1 cellular context compared by ENCODE assay signal in the genomic region with DNA sequence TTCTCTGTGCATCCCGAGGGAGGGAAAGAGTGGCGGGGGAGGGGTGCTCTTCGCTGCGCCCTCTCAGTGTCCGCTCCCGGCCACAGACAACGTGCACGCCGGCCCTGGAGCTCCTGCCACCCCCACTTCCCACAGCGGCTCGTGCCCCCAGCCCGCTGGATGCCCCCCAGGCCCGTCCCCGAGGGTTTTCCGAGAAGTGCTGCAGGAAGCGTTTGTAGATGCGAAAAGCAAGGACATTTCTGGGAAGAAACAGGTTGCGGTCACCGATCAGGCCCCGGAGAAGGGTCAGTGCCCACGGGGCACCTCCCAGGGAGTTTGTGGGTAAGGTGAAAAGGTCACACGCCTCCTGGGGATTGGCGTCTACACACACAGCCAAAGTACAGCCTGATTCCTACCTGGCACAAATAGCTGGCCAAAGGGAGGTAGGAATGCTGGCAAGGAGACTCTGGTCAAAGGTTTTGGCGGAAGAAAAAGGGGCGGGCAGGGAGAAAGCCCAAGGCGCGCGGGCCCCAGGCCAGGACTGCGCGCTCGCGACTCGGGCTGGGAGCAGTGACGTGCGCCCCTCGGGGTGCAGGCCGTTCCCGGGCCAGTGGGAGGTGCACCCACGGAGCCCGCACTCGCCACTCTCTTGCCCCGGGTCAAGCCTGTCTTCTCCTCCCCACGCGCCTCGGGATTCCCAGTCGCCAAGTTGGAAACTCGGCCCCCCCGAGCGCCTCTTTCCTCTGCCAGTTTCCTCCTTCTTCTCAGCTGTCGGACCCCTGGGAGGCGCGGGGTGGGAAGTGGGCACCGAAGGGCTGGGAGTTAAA.
TF ChIP-seq lines count a peak whose summit lies in the region.

No MANE protein-coding gene starts in this region.

TF ChIP-seq in HEK293, 187 proteins besides CTCF, POLR2A, EP300 and RAD21 (continued from another document and continues in another):
- TF ChIP-seq, protein P1, sequence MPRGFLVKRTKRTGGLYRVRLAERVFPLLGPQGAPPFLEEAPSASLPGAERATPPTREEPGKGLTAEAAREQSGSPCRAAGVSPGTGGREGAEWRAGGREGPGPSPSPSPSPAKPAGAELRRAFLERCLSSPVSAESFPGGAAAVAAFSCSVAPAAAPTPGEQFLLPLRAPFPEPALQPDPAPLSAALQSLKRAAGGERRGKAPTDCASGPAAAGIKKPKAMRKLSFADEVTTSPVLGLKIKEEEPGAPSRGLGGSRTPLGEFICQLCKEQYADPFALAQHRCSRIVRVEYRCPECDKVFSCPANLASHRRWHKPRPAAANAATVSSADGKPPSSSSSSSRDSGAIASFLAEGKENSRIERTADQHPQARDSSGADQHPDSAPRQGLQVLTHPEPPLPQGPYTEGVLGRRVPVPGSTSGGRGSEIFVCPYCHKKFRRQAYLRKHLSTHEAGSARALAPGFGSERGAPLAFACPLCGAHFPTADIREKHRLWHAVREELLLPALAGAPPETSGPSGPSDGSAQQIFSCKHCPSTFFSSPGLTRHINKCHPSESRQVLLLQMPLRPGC (tag by site-specific recombination; IDR thresholded peaks at IDR 0.05), result no peak
- TF ChIP-seq, protein P2, sequence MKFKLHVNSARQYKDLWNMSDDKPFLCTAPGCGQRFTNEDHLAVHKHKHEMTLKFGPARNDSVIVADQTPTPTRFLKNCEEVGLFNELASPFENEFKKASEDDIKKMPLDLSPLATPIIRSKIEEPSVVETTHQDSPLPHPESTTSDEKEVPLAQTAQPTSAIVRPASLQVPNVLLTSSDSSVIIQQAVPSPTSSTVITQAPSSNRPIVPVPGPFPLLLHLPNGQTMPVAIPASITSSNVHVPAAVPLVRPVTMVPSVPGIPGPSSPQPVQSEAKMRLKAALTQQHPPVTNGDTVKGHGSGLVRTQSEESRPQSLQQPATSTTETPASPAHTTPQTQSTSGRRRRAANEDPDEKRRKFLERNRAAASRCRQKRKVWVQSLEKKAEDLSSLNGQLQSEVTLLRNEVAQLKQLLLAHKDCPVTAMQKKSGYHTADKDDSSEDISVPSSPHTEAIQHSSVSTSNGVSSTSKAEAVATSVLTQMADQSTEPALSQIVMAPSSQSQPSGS (tag by site-specific recombination; IDR thresholded peaks at IDR 0.05; ENCODE audit: low read depth), result no peak
- TF ChIP-seq FEZF1 (tag by site-specific recombination; IDR thresholded peaks at IDR 0.05) (no peak), ZNF19 (tag by site-specific recombination; IDR thresholded peaks at IDR 0.05; ENCODE audit: low read depth) (no peak), TRIM28 (IDR thresholded peaks at IDR 0.05; ENCODE audit: borderline replicate concordance, low read length) (no peak), MYNN (tag by site-specific recombination; IDR thresholded peaks at IDR 0.05; ENCODE audit: borderline replicate concordance) (no peak), EGR2 (tag by site-specific recombination; IDR thresholded peaks at IDR 0.05; ENCODE audit: low read depth) (peak; percentile 72), ZNF521 (tag by site-specific recombination; IDR thresholded peaks at IDR 0.05) (no peak), ZNF626 (tag by site-specific recombination; IDR thresholded peaks at IDR 0.05) (no peak), ZNF768 (tag by site-specific recombination; IDR thresholded peaks at IDR 0.05) (no peak), ZNF366 (tag by site-specific recombination; conservative IDR thresholded peaks at IDR 0.05) (peak; percentile 63; the same call in 1 of the 2 replicates), ZNF404 (tag by site-specific recombination; IDR thresholded peaks at IDR 0.05) (no peak), ZNF175 (tag by site-specific recombination; IDR thresholded peaks at IDR 0.05) (no peak), ZNF248 (tag by site-specific recombination; IDR thresholded peaks at IDR 0.05) (no peak), ZFHX2 (tag by site-specific recombination; conservative IDR thresholded peaks at IDR 0.05) (peak; percentile 85), ZNF239 (tag by site-specific recombination; IDR thresholded peaks at IDR 0.05) (0 out of 2 replicates have a peak, but pooled peaks have one; percentile 7), BCL11A (tag by site-specific recombination; IDR thresholded peaks at IDR 0.05; ENCODE audit: low read depth) (peak; percentile 78; the same call in 1 of the 2 replicates), ZNF121 (tag by site-specific recombination; IDR thresholded peaks at IDR 0.05) (no peak), ZNF791 (tag by site-specific recombination; IDR thresholded peaks at IDR 0.05) (no peak), ZNF658 (tag by site-specific recombination; IDR thresholded peaks at IDR 0.05) (no peak), HOXC10 (CRISPR knock-in tag; IDR thresholded peaks at IDR 0.05) (no peak), ZNF416 (tag by site-specific recombination; IDR thresholded peaks at IDR 0.05) (no peak), ZNF664 (tag by site-specific recombination; IDR thresholded peaks at IDR 0.05) (no peak), SCRT2 (tag by site-specific recombination; IDR thresholded peaks at IDR 0.05) (no peak), ZNF624 (tag by site-specific recombination; IDR thresholded peaks at IDR 0.05) (no peak), GLIS1 (tag by site-specific recombination; IDR thresholded peaks at IDR 0.05) (peak; percentile 61), ZFP69B (tag by site-specific recombination; IDR thresholded peaks at IDR 0.05) (no peak), ZNF747 (tag by site-specific recombination; IDR thresholded peaks at IDR 0.05) (no peak), HOXD13 (CRISPR knock-in tag; IDR thresholded peaks at IDR 0.05; ENCODE audit: borderline replicate concordance) (no peak), ZNF560 (tag by site-specific recombination; IDR thresholded peaks at IDR 0.05; ENCODE audit: borderline replicate concordance) (no peak), ZNF548 (tag by site-specific recombination; IDR thresholded peaks at IDR 0.05) (no peak), ZNF266 (tag by site-specific recombination; IDR thresholded peaks at IDR 0.05; ENCODE audit: low read depth) (no peak), ZNF37A (tag by site-specific recombination; IDR thresholded peaks at IDR 0.05) (no peak), ZSCAN30 (tag by site-specific recombination; IDR thresholded peaks at IDR 0.05) (peak; percentile 36), PRDM1 (tag by site-specific recombination; IDR thresholded peaks at IDR 0.05) (no peak)
- TF ChIP-seq, protein P3, sequence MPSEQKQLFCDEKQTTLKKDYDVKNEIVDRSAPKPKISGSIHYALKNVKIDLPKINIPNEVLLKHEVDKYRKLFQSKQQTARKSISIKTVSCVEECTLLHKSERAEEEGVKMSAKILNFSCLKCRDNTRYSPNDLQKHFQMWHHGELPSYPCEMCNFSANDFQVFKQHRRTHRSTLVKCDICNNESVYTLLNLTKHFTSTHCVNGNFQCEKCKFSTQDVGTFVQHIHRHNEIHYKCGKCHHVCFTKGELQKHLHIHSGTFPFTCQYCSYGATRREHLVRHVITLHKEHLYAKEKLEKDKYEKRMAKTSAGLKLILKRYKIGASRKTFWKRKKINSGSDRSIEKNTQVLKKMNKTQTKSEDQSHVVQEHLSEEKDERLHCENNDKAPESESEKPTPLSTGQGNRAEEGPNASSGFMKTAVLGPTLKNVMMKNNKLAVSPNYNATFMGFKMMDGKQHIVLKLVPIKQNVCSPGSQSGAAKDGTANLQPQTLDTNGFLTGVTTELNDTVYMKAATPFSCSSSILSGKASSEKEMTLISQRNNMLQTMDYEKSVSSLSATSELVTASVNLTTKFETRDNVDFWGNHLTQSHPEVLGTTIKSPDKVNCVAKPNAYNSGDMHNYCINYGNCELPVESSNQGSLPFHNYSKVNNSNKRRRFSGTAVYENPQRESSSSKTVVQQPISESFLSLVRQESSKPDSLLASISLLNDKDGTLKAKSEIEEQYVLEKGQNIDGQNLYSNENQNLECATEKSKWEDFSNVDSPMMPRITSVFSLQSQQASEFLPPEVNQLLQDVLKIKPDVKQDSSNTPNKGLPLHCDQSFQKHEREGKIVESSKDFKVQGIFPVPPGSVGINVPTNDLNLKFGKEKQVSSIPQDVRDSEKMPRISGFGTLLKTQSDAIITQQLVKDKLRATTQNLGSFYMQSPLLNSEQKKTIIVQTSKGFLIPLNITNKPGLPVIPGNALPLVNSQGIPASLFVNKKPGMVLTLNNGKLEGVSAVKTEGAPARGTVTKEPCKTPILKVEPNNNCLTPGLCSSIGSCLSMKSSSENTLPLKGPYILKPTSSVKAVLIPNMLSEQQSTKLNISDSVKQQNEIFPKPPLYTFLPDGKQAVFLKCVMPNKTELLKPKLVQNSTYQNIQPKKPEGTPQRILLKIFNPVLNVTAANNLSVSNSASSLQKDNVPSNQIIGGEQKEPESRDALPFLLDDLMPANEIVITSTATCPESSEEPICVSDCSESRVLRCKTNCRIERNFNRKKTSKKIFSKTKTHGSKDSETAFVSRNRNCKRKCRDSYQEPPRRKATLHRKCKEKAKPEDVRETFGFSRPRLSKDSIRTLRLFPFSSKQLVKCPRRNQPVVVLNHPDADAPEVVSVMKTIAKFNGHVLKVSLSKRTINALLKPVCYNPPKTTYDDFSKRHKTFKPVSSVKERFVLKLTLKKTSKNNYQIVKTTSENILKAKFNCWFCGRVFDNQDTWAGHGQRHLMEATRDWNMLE (tag by site-specific recombination; conservative IDR thresholded peaks at IDR 0.05; ENCODE audit: low read depth), result no peak
- TF ChIP-seq, protein P4, sequence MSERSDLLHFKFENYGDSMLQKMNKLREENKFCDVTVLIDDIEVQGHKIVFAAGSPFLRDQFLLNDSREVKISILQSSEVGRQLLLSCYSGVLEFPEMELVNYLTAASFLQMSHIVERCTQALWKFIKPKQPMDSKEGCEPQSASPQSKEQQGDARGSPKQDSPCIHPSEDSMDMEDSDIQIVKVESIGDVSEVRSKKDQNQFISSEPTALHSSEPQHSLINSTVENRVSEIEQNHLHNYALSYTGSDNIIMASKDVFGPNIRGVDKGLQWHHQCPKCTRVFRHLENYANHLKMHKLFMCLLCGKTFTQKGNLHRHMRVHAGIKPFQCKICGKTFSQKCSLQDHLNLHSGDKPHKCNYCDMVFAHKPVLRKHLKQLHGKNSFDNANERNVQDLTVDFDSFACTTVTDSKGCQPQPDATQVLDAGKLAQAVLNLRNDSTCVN (tag by site-specific recombination; optimal IDR thresholded peaks at IDR 0.05), result peak; percentile 73
- TF ChIP-seq, protein P5, sequence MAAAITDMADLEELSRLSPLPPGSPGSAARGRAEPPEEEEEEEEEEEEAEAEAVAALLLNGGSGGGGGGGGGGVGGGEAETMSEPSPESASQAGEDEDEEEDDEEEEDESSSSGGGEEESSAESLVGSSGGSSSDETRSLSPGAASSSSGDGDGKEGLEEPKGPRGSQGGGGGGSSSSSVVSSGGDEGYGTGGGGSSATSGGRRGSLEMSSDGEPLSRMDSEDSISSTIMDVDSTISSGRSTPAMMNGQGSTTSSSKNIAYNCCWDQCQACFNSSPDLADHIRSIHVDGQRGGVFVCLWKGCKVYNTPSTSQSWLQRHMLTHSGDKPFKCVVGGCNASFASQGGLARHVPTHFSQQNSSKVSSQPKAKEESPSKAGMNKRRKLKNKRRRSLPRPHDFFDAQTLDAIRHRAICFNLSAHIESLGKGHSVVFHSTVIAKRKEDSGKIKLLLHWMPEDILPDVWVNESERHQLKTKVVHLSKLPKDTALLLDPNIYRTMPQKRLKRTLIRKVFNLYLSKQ (tag by site-specific recombination; IDR thresholded peaks at IDR 0.05; ENCODE audit: borderline replicate concordance), result no peak
- TF ChIP-seq, protein P6, sequence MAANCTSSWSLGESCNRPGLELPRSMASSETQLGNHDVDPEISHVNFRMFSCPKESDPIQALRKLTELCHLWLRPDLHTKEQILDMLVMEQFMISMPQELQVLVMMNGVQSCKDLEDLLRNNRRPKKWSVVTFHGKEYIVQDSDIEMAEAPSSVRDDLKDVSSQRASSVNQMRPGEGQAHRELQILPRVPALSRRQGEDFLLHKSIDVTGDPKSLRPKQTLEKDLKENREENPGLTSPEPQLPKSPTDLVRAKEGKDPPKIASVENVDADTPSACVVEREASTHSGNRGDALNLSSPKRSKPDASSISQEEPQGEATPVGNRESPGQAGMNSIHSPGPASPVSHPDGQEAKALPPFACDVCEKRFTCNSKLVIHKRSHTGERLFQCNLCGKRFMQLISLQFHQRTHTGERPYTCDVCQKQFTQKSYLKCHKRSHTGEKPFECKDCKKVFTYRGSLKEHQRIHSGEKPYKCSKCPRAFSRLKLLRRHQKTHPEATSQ (tag by site-specific recombination; IDR thresholded peaks at IDR 0.05), result no peak
- TF ChIP-seq, protein P7, sequence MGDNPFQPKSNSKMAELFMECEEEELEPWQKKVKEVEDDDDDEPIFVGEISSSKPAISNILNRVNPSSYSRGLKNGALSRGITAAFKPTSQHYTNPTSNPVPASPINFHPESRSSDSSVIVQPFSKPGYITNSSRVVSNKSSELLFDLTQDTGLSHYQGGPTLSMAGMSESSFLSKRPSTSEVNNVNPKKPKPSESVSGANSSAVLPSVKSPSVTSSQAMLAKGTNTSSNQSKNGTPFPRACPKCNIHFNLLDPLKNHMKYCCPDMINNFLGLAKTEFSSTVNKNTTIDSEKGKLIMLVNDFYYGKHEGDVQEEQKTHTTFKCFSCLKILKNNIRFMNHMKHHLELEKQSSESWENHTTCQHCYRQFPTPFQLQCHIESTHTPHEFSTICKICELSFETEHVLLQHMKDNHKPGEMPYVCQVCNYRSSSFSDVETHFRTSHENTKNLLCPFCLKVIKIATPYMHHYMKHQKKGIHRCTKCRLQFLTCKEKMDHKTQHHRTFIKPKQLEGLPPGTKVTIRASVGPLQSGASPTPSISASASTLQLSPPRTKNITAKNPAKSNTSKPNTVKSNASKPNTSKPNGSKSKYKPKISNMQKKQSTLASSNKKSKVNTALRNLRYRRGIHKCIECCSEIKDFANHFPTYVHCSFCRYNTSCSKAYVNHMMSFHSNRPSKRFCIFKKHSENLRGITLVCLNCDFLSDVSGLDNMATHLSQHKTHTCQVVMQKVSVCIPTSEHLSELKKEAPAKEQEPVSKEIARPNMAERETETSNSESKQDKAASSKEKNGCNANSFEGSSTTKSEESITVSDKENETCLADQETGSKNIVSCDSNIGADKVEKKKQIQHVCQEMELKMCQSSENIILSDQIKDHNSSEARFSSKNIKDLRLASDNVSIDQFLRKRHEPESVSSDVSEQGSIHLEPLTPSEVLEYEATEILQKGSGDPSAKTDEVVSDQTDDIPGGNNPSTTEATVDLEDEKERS (tag by site-specific recombination; IDR thresholded peaks at IDR 0.05), result no peak
- TF ChIP-seq, protein P8, sequence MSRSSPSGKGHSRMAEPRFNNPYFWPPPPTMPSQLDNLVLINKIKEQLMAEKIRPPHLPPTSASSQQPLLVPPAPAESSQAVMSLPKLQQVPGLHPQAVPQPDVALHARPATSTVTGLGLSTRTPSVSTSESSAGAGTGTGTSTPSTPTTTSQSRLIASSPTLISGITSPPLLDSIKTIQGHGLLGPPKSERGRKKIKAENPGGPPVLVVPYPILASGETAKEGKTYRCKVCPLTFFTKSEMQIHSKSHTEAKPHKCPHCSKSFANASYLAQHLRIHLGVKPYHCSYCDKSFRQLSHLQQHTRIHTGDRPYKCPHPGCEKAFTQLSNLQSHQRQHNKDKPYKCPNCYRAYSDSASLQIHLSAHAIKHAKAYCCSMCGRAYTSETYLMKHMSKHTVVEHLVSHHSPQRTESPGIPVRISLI (tag by site-specific recombination; IDR thresholded peaks at IDR 0.05), result no peak
- TF ChIP-seq, protein P9, sequence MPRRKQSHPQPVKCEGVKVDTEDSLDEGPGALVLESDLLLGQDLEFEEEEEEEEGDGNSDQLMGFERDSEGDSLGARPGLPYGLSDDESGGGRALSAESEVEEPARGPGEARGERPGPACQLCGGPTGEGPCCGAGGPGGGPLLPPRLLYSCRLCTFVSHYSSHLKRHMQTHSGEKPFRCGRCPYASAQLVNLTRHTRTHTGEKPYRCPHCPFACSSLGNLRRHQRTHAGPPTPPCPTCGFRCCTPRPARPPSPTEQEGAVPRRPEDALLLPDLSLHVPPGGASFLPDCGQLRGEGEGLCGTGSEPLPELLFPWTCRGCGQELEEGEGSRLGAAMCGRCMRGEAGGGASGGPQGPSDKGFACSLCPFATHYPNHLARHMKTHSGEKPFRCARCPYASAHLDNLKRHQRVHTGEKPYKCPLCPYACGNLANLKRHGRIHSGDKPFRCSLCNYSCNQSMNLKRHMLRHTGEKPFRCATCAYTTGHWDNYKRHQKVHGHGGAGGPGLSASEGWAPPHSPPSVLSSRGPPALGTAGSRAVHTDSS (tag by site-specific recombination; IDR thresholded peaks at IDR 0.05), result no peak
